In the genomic region with DNA sequence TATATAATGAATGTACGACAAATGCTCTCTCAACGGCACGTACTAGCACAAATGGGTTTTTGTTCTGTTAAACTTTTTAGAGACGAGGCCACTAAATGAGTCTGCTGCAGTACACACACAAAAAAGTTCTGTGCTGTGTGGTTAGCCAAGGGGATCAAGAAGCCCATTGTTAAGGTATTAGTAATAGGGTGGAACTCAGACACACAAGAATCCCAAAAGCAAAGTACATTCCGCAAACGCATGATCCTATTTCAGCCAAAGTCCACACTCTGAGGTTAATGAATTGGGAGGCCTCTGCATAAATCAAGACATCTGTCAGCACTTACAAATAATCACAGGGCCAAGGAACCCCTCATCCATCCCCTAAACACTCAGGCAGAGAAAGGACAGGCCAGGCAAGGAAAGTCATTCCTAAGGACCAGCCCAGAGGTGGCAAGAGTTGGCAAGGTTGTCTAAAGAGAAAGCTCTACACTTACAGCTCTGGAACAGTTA, we compare ENCODE assay signal across 1 cellular context.
TF ChIP-seq lines count a peak whose summit lies in the region.

No MANE protein-coding gene starts in this region.

TF ChIP-seq in SK-N-SH, 30 proteins besides CTCF, POLR2A, EP300 and RAD21 (continued from another document):
- TF ChIP-seq GABPA (IDR thresholded peaks at IDR 0.05; ENCODE audit: low read depth) (no peak), CHD2 (IDR thresholded peaks at IDR 0.05; ENCODE audit: low read length, partially characterized antibody) (no peak), FOXJ3 (CRISPR knock-in tag; IDR thresholded peaks at IDR 0.05) (no peak), FOSL2 (IDR thresholded peaks at IDR 0.05; ENCODE audit: borderline replicate concordance, low read depth) (no peak), SIN3A (IDR thresholded peaks at IDR 0.05; ENCODE audit: borderline replicate concordance, low read depth, low read length) (no peak), NRF1 (IDR thresholded peaks at IDR 0.05; ENCODE audit: low read depth, low read length) (no peak), MXI1 (IDR thresholded peaks at IDR 0.05; ENCODE audit: low read depth, low read length) (no peak)
- TF ChIP-seq, protein P1, sequence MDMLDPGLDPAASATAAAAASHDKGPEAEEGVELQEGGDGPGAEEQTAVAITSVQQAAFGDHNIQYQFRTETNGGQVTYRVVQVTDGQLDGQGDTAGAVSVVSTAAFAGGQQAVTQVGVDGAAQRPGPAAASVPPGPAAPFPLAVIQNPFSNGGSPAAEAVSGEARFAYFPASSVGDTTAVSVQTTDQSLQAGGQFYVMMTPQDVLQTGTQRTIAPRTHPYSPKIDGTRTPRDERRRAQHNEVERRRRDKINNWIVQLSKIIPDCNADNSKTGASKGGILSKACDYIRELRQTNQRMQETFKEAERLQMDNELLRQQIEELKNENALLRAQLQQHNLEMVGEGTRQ (IDR thresholded peaks at IDR 0.05; ENCODE audit: borderline replicate concordance, low read depth, low read length) = no peak
